Comparison of ENCODE assay signal across 3 cellular contexts in genomic region chr1:21544095-21544494, GRCh38.
A peak's percentile ranks its signal among the peaks of the same experiment; 100 is the strongest.
TF ChIP-seq lines count a peak whose summit lies in the region.

No MANE protein-coding gene starts in this region.

TF ChIP-seq in liver, 16 proteins besides CTCF, POLR2A, EP300 and RAD21:
- TF ChIP-seq, protein P1, sequence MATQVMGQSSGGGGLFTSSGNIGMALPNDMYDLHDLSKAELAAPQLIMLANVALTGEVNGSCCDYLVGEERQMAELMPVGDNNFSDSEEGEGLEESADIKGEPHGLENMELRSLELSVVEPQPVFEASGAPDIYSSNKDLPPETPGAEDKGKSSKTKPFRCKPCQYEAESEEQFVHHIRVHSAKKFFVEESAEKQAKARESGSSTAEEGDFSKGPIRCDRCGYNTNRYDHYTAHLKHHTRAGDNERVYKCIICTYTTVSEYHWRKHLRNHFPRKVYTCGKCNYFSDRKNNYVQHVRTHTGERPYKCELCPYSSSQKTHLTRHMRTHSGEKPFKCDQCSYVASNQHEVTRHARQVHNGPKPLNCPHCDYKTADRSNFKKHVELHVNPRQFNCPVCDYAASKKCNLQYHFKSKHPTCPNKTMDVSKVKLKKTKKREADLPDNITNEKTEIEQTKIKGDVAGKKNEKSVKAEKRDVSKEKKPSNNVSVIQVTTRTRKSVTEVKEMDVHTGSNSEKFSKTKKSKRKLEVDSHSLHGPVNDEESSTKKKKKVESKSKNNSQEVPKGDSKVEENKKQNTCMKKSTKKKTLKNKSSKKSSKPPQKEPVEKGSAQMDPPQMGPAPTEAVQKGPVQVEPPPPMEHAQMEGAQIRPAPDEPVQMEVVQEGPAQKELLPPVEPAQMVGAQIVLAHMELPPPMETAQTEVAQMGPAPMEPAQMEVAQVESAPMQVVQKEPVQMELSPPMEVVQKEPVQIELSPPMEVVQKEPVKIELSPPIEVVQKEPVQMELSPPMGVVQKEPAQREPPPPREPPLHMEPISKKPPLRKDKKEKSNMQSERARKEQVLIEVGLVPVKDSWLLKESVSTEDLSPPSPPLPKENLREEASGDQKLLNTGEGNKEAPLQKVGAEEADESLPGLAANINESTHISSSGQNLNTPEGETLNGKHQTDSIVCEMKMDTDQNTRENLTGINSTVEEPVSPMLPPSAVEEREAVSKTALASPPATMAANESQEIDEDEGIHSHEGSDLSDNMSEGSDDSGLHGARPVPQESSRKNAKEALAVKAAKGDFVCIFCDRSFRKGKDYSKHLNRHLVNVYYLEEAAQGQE (IDR thresholded peaks at IDR 0.05), result no peak
- TF ChIP-seq YY1 (IDR thresholded peaks at IDR 0.05) (peak; percentile 37), RXRA (IDR thresholded peaks at IDR 0.05) (peak in 1 of 2 donors; percentile 24)

TF ChIP-seq in HepG2, 621 proteins besides CTCF, POLR2A, EP300 and RAD21:
- TF ChIP-seq ZNF547 (CRISPR knock-in tag; IDR thresholded peaks at IDR 0.05), result no peak
- TF ChIP-seq THRA (CRISPR knock-in tag; IDR thresholded peaks at IDR 0.05; ENCODE audit: borderline replicate concordance), result no peak
- TF ChIP-seq GATAD2A (CRISPR knock-in tag; IDR thresholded peaks at IDR 0.05), result no peak
- no peak for TF ChIP-seq ZFAT (CRISPR knock-in tag; conservative IDR thresholded peaks at IDR 0.05)
- no peak for TF ChIP-seq ZNF572 (CRISPR knock-in tag; IDR thresholded peaks at IDR 0.05)
- TF ChIP-seq TAF15 (IDR thresholded peaks at IDR 0.05; ENCODE audit: low read depth, low read length, poor library complexity, severe bottlenecking), result no peak
- TF ChIP-seq, protein P2, sequence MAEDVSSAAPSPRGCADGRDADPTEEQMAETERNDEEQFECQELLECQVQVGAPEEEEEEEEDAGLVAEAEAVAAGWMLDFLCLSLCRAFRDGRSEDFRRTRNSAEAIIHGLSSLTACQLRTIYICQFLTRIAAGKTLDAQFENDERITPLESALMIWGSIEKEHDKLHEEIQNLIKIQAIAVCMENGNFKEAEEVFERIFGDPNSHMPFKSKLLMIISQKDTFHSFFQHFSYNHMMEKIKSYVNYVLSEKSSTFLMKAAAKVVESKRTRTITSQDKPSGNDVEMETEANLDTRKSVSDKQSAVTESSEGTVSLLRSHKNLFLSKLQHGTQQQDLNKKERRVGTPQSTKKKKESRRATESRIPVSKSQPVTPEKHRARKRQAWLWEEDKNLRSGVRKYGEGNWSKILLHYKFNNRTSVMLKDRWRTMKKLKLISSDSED (CRISPR knock-in tag; IDR thresholded peaks at IDR 0.05), result no peak
- no peak for TF ChIP-seq FOXJ3 (CRISPR knock-in tag; IDR thresholded peaks at IDR 0.05; ENCODE audit: borderline replicate concordance)

TF ChIP-seq in WTC11, 78 proteins besides CTCF, POLR2A, EP300 and RAD21:
- TF ChIP-seq, protein P3, sequence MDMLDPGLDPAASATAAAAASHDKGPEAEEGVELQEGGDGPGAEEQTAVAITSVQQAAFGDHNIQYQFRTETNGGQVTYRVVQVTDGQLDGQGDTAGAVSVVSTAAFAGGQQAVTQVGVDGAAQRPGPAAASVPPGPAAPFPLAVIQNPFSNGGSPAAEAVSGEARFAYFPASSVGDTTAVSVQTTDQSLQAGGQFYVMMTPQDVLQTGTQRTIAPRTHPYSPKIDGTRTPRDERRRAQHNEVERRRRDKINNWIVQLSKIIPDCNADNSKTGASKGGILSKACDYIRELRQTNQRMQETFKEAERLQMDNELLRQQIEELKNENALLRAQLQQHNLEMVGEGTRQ (CRISPR knock-in tag; IDR thresholded peaks at IDR 0.05), result no peak
- TF ChIP-seq, protein P4, sequence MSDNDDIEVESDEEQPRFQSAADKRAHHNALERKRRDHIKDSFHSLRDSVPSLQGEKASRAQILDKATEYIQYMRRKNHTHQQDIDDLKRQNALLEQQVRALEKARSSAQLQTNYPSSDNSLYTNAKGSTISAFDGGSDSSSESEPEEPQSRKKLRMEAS (CRISPR knock-in tag; IDR thresholded peaks at IDR 0.05), result no peak
- TF ChIP-seq NR1H2 (CRISPR knock-in tag; IDR thresholded peaks at IDR 0.05), result no peak
- TF ChIP-seq, protein P5, sequence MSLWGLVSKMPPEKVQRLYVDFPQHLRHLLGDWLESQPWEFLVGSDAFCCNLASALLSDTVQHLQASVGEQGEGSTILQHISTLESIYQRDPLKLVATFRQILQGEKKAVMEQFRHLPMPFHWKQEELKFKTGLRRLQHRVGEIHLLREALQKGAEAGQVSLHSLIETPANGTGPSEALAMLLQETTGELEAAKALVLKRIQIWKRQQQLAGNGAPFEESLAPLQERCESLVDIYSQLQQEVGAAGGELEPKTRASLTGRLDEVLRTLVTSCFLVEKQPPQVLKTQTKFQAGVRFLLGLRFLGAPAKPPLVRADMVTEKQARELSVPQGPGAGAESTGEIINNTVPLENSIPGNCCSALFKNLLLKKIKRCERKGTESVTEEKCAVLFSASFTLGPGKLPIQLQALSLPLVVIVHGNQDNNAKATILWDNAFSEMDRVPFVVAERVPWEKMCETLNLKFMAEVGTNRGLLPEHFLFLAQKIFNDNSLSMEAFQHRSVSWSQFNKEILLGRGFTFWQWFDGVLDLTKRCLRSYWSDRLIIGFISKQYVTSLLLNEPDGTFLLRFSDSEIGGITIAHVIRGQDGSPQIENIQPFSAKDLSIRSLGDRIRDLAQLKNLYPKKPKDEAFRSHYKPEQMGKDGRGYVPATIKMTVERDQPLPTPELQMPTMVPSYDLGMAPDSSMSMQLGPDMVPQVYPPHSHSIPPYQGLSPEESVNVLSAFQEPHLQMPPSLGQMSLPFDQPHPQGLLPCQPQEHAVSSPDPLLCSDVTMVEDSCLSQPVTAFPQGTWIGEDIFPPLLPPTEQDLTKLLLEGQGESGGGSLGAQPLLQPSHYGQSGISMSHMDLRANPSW (CRISPR knock-in tag; conservative IDR thresholded peaks at IDR 0.05; ENCODE audit: low read depth), result no peak
- TF ChIP-seq ZBTB21 (CRISPR knock-in tag; IDR thresholded peaks at IDR 0.05; ENCODE audit: borderline replicate concordance), result no peak
- TF ChIP-seq CBFB (CRISPR knock-in tag; IDR thresholded peaks at IDR 0.05; ENCODE audit: low read depth), result no peak
